8 cellular contexts compared by ENCODE assay signal in genomic region chr5:83473344-83474169, GRCh38. TPM values are rescaled to one million over a fixed set of nuclear protein-coding genes. Genes with fewer than 3 reads are reported as not detected.
A peak's percentile ranks its signal among the peaks of the same experiment; 100 is the strongest.
DNase-seq lines count a peak whose midpoint lies in the region; ATAC-seq and TF ChIP-seq lines count a peak whose summit lies in the region.

No MANE protein-coding gene starts in this region.

- H3K36me3 Mint-ChIP-seq in CD14-positive monocyte (peaks cover 52 to 67% of the 10 kb centered on the region in 2 donors), mesothelial cell of epicardium (no peaks in the 10 kb centered on the region)
- H3K36me3 Mint-ChIP-seq in activated CD8-positive, alpha-beta T cell treated with anti-CD3 and anti-CD28 coated beads, Interleukin-2, amount 10 ng/mL, durations not matched to agents 7 days and 5 days (ENCODE audit: low read depth): no peaks in the 10 kb centered on the region

- CTCF ChIA-PET in activated CD8-positive, alpha-beta T cell treated with anti-CD3 and anti-CD28 coated beads, Interleukin-2, amount 10 ng/mL, durations not matched to agents 7 days and 5 days (lab: Charles Lee): interaction anchor here (0.7 to 1.1 kb wide), 5 partner anchors 10 to 1073 kb away, joined by 3 to 6 read pairs (median 3); partner anchors contain the start of genes TMEM167A and XRCC4

- TF ChIP-seq POLR2A in erythroblast (IDR thresholded peaks at IDR 0.05; ENCODE audit: low read length): no peak

- peak; percentile 86 for DNase-seq in CD14-positive monocyte (ENCODE audit: low spot score)
- peak; percentile 90 for DNase-seq in NCI-H510A treated with DMSO at 0.1 percent for 48 hours (lab: John Stamatoyannopoulos, UW)
- peak; percentile 74 for DNase-seq in activated CD8-positive, alpha-beta T cell treated with anti-CD3 and anti-CD28 coated beads, Interleukin-2, amount 10 ng/mL, durations not matched to agents 7 days and 5 days
- peak; percentile 77 to 83 for DNase-seq in erythroblast (lab: John Stamatoyannopoulos, UW)
- peak; percentile 66 to 95 for DNase-seq in mesothelial cell of epicardium (ENCODE audit: low spot score in 2 of 2, unreplicated experiment in 2 of 2)
- peak; percentile 75 for DNase-seq in stimulated activated naive CD8-positive, alpha-beta T cell treated with anti-CD3 and anti-CD28 coated beads, Interleukin-15, Interleukin-2, amounts not matched to agents 100 U/mL and 50 U/mL, for 24 hours

- TF ChIP-seq CTCF in CD14-positive monocyte (IDR thresholded peaks at IDR 0.05) (peak; percentile 91), mesothelial cell of epicardium (IDR thresholded peaks at IDR 0.05; ENCODE audit: unreplicated experiment) (peak; percentile 85)

- intact Hi-C loops in CD14-positive monocyte (cut with micrococcal nuclease): loop anchor here (2.0 to 10.0 kb wide), 6 partner anchors 105 to 1121 kb away; partner anchors contain the start of genes TMEM167A (in 2 of the 2) and XRCC4 (in 2 of the 2)

- peak overlapping the region; percentile 93 to 99 (median 98) for H3K27ac Mint-ChIP-seq in CD14-positive monocyte
- H3K27ac Mint-ChIP-seq in activated CD8-positive, alpha-beta T cell treated with anti-CD3 and anti-CD28 coated beads, Interleukin-2, amount 10 ng/mL, durations not matched to agents 7 days and 5 days: no peak overlapping the region
- peak overlapping the region; percentile 95 for H3K27ac Mint-ChIP-seq in mesothelial cell of epicardium

- H3K4me1 Mint-ChIP-seq in CD14-positive monocyte (peaks cover 61% of the 10 kb centered on the region), mesothelial cell of epicardium (peaks cover 45% of the 10 kb centered on the region)
- H3K4me1 Mint-ChIP-seq in activated CD8-positive, alpha-beta T cell treated with anti-CD3 and anti-CD28 coated beads, Interleukin-2, amount 10 ng/mL, durations not matched to agents 7 days and 5 days (ENCODE audit: low read depth): peaks cover 38% of the 10 kb centered on the region

- POLR2A ChIA-PET in activated CD8-positive, alpha-beta T cell treated with anti-CD3 and anti-CD28 coated beads, Interleukin-2, amount 10 ng/mL, durations not matched to agents 7 days and 5 days (lab: Charles Lee): no interaction called here

- peaks cover 0 to 15% (median 5%) of the 10 kb centered on the region in 7 donors for H3K9me3 Mint-ChIP-seq in CD14-positive monocyte
- H3K9me3 Mint-ChIP-seq in activated CD8-positive, alpha-beta T cell treated with anti-CD3 and anti-CD28 coated beads, Interleukin-2, amount 10 ng/mL, durations not matched to agents 7 days and 5 days (ENCODE audit: insufficient read depth): no peaks in the 10 kb centered on the region
- no peaks in the 10 kb centered on the region for H3K9me3 Mint-ChIP-seq in mesothelial cell of epicardium

- H3K27me3 Mint-ChIP-seq in CD14-positive monocyte (ENCODE audit: low read depth in 3 of 3) (peaks cover 13 to 17% (median 13%) of the 10 kb centered on the region in 3 donors), mesothelial cell of epicardium (ENCODE audit: low read depth) (peaks cover 5% of the 10 kb centered on the region)
- H3K27me3 Mint-ChIP-seq in activated CD8-positive, alpha-beta T cell treated with anti-CD3 and anti-CD28 coated beads, Interleukin-2, amount 10 ng/mL, durations not matched to agents 7 days and 5 days (ENCODE audit: low read depth): peaks cover 68% of the 10 kb centered on the region

- peak; percentile 44 for ATAC-seq in GM19043 (IDR thresholded peaks at IDR 0.05; ENCODE audit: low read depth, unreplicated experiment)
- ATAC-seq in HG03175 (IDR thresholded peaks at IDR 0.05; ENCODE audit: unreplicated experiment): peak; percentile 63
- peak; percentile 65 for ATAC-seq in activated CD8-positive, alpha-beta T cell treated with anti-CD3 and anti-CD28 coated beads, Interleukin-2, amount 10 ng/mL, durations not matched to agents 7 days and 5 days
- ATAC-seq in stimulated activated naive CD8-positive, alpha-beta T cell treated with anti-CD3 and anti-CD28 coated beads, Interleukin-15, Interleukin-2, amounts not matched to agents 100 U/mL and 50 U/mL, for 24 hours: peak; percentile 58

- H3K4me3 Mint-ChIP-seq in CD14-positive monocyte (peak overlapping the region; percentile 100), mesothelial cell of epicardium (peak overlapping the region; percentile 97)
- H3K4me3 Mint-ChIP-seq in activated CD8-positive, alpha-beta T cell treated with anti-CD3 and anti-CD28 coated beads, Interleukin-2, amount 10 ng/mL, durations not matched to agents 7 days and 5 days: peak overlapping the region; percentile 81

RNA-seq across cellular contexts. Expression of gene VCAN, which starts 2.0 kb away (rescaled TPM):
- 100 to 1,000 TPM; 417 to 844 TPM for polyA plus RNA-seq in CD14-positive monocyte
- total RNA-seq in activated CD8-positive, alpha-beta T cell treated with anti-CD3 and anti-CD28 coated beads, Interleukin-2, amount 10 ng/mL, durations not matched to agents 7 days and 5 days: under 1 TPM; 0.03 to 0.39 TPM
- total RNA-seq in mesothelial cell of epicardium: 633 to 678 TPM (median 634 TPM) in 3 replicates

Comparison
In these comparisons a context has a peak if more than half of its experiments do, and no peak if none do; other contexts are left out.
1. Peak in every context shown above with its lines: DNase-seq and ATAC-seq.
2. RNA of gene VCAN, which starts 2.0 kb away (total RNA-seq): 633 to 678 TPM in mesothelial cell of epicardium; 0.03 to 0.39 TPM in activated CD8-positive, alpha-beta T cell treated with anti-CD3 and anti-CD28 coated beads, Interleukin-2, amount 10 ng/mL, durations not matched to agents 7 days and 5 days; every median in the first group is over 100 times any median in the second.